In the genomic region with DNA sequence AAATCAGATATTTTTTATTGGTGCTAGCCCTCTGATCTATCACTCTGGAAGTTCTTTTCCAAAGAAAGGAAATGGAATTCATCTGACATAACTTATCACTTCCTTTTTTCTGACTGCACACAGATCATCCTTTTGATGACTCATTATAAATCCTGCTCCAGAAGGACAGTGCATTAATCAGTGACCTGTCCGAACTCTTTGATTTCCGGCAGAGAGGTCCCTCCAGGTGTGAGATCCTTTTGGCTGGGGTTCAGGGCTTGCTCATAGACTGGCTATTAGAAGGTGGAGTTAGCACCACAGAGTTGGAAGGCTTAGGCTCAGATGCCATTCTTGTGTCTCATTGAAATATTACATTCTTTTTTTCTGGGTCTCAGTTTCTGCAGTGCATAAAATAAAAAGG, we compare ENCODE assay signal across 13 cellular contexts.
DNase-seq lines count a peak whose midpoint lies in the region; ATAC-seq, FAIRE-seq and TF ChIP-seq lines count a peak whose summit lies in the region.
"Had no signal": no experiment of that assay in that cellular context is flagged by ENCODE, and none has a peak within 500 bp of the region (broad histone marks: within the 10 kb centered on the region; RNA-seq: fewer than 3 reads in every experiment).

No MANE protein-coding gene starts in this region.

- H3K4me1 Mint-ChIP-seq in HFFc6 (ENCODE audit: low read depth): peaks cover 77% of the 10 kb centered on the region
- peaks cover 16% of the 10 kb centered on the region for H3K4me1 Mint-ChIP-seq in T-helper 2 cell treated with Interferon-gamma antibody and Interleukin-4, amounts not matched to agents 5 μg/mL and 100 μg/mL, for 36 hours (ENCODE audit: low read depth)

- TF ChIP-seq CTCF in A549 (IDR thresholded peaks at IDR 0.05) (no peak), HFFc6 (IDR thresholded peaks at IDR 0.05) (no peak), foreskin fibroblast (IDR thresholded peaks at IDR 0.05; ENCODE audit: low read depth, low read length) (no peak)

- POLR2A ChIA-PET in A549 (lab: Yijun Ruan, JAX): interaction anchor here (0.5 to 1.2 kb wide), 3 partner anchors 322 to 328 kb away, joined by 4 to 15 read pairs (median 4); a partner anchor contains a TSS

- H3K4me3 ChIP-seq in A549 (no peak overlapping the region), foreskin fibroblast (ENCODE audit: low read depth in 1 of 2, low read length in 2 of 2) (no peak overlapping the region)
- H3K4me3 ChIP-seq: left ventricle myocardium inferior had no signal

- peak; percentile 76 to 94 for DNase-seq in A549 (ENCODE audit: low read depth in 1 of 2, low spot score in 1 of 2)
- peak; percentile 58 for DNase-seq in HFFc6
- DNase-seq in T1000 (lab: John Stamatoyannopoulos, UW): peak; percentile 20
- peak; percentile 89 to 90 for DNase-seq in foreskin fibroblast
- no peak for DNase-seq in KBM-7
- no peak for DNase-seq in T-helper 2 cell treated with Interferon-gamma antibody and Interleukin-4, amounts not matched to agents 5 μg/mL and 100 μg/mL, for 36 hours (ENCODE audit: low spot score)
- no peak for DNase-seq in cortex of kidney (lab: John Stamatoyannopoulos, UW)
- no peak for DNase-seq in germinal center (ENCODE audit: low spot score)
- DNase-seq: activated B cell treated with CpG ODN at 0.5 μM for 24 hours; activated T-cell treated with anti-CD3 and anti-CD28 coated beads, Interleukin-2, amount 50 U/mL, for 4 hours; left ventricle myocardium inferior; NCI-H2171 had no signal

- in situ Hi-C loops in KBM-7 (cut with MboI; ENCODE audit: low pct_unique_long_range_greater_than_20kb, low sequenced_read_pairs): no loop called here

- no peak for TF ChIP-seq POLR2A in A549 (IDR thresholded peaks at IDR 0.05; ENCODE audit: low read length)

- peak overlapping the region; percentile 40; the same call in 1 of the 2 replicates for H3K4me3 Mint-ChIP-seq in HFFc6
- no peak overlapping the region for H3K4me3 Mint-ChIP-seq in T-helper 2 cell treated with Interferon-gamma antibody and Interleukin-4, amounts not matched to agents 5 μg/mL and 100 μg/mL, for 36 hours
- H3K4me3 Mint-ChIP-seq: activated B cell treated with CpG ODN at 0.5 μM for 24 hours; activated T-cell treated with anti-CD3 and anti-CD28 coated beads, Interleukin-2, amount 50 U/mL, for 4 hours had no signal

- 0% methylated on average over 2 of the region's 2 CpGs for WGBS in A549 (ENCODE audit: missing lambda C conversion rate)

- peak; percentile 74; a peak in 5 of 6 replicates for ATAC-seq in A549
- ATAC-seq: activated T-cell treated with anti-CD3 and anti-CD28 coated beads, Interleukin-2, amount 50 U/mL, for 4 hours had no signal

- H3K27ac ChIP-seq in A549: peak overlapping the region; percentile 93 to 100
- H3K27ac ChIP-seq: KMS-11, left ventricle myocardium inferior had no signal

- H3K4me2 ChIP-seq in A549: peak overlapping the region; percentile 48
- H3K4me2 ChIP-seq: KMS-11 had no signal

- peak; percentile 43 for FAIRE-seq in A549 (lab: Jason Lieb, UNC)

- H3K27ac Mint-ChIP-seq in HFFc6: peak overlapping the region; percentile 67
- no peak overlapping the region for H3K27ac Mint-ChIP-seq in T-helper 2 cell treated with Interferon-gamma antibody and Interleukin-4, amounts not matched to agents 5 μg/mL and 100 μg/mL, for 36 hours
- H3K27ac Mint-ChIP-seq: activated B cell treated with CpG ODN at 0.5 μM for 24 hours had no signal

- H3K9me3 ChIP-seq in A549: no peaks in the 10 kb centered on the region
- H3K9me3 ChIP-seq: left ventricle myocardium inferior had no signal

- peaks cover 2% of the 10 kb centered on the region; the same call in 1 of the 2 replicates for H3K27me3 Mint-ChIP-seq in HFFc6 (ENCODE audit: insufficient read depth)
- no peaks in the 10 kb centered on the region for H3K27me3 Mint-ChIP-seq in T-helper 2 cell treated with Interferon-gamma antibody and Interleukin-4, amounts not matched to agents 5 μg/mL and 100 μg/mL, for 36 hours (ENCODE audit: low read depth)
- H3K27me3 Mint-ChIP-seq: activated B cell treated with CpG ODN at 0.5 μM for 24 hours had no signal

- CTCF ChIA-PET in A549 (lab: Yijun Ruan, JAX): interaction anchor here (0.7 kb wide), 1 partner anchor 325 kb away, joined by 4 read pairs; no protein-coding TSS in a partner anchor

- peak; percentile 39 to 72 for TF ChIP-seq RAD21 in A549 (conservative IDR thresholded peaks at IDR 0.05 in 1 of 2, IDR thresholded peaks at IDR 0.05 in 1 of 2)

- H3K4me1 ChIP-seq in A549: peaks cover 100% of the 10 kb centered on the region

- peak; percentile 89 to 95; a peak in 4 of 5 replicates for TF ChIP-seq EP300 in A549 (IDR thresholded peaks at IDR 0.05)

- no peaks in the 10 kb centered on the region for H3K9me3 Mint-ChIP-seq in HFFc6
- H3K9me3 Mint-ChIP-seq in T-helper 2 cell treated with Interferon-gamma antibody and Interleukin-4, amounts not matched to agents 5 μg/mL and 100 μg/mL, for 36 hours: no peaks in the 10 kb centered on the region
- H3K9me3 Mint-ChIP-seq: activated B cell treated with CpG ODN at 0.5 μM for 24 hours; activated T-cell treated with anti-CD3 and anti-CD28 coated beads, Interleukin-2, amount 50 U/mL, for 4 hours had no signal

- no peaks in the 10 kb centered on the region for H3K36me3 Mint-ChIP-seq in HFFc6 (ENCODE audit: low read depth)
- H3K36me3 Mint-ChIP-seq in T-helper 2 cell treated with Interferon-gamma antibody and Interleukin-4, amounts not matched to agents 5 μg/mL and 100 μg/mL, for 36 hours (ENCODE audit: low read depth): peaks cover 1% of the 10 kb centered on the region

TF ChIP-seq in A549, 52 proteins besides CTCF, POLR2A, EP300 and RAD21:
- TF ChIP-seq FOSL2 (IDR thresholded peaks at IDR 0.05): peak; percentile 95
- peak; percentile 97 for TF ChIP-seq FOSL2 (CRISPR knock-in tag; IDR thresholded peaks at IDR 0.05)
- TF ChIP-seq, protein P1, sequence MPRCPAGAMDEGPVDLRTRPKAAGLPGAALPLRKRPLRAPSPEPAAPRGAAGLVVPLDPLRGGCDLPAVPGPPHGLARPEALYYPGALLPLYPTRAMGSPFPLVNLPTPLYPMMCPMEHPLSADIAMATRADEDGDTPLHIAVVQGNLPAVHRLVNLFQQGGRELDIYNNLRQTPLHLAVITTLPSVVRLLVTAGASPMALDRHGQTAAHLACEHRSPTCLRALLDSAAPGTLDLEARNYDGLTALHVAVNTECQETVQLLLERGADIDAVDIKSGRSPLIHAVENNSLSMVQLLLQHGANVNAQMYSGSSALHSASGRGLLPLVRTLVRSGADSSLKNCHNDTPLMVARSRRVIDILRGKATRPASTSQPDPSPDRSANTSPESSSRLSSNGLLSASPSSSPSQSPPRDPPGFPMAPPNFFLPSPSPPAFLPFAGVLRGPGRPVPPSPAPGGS (IDR thresholded peaks at IDR 0.05): peak; percentile 80; the same call in 2 of the 3 replicates
- TF ChIP-seq MAFK (IDR thresholded peaks at IDR 0.05; ENCODE audit: partially characterized antibody): peak; percentile 96
- TF ChIP-seq HEYL (CRISPR knock-in tag; IDR thresholded peaks at IDR 0.05): no peak
- peak; percentile 97 for TF ChIP-seq JUNB (IDR thresholded peaks at IDR 0.05)
- no peak for TF ChIP-seq CBX2 (IDR thresholded peaks at IDR 0.05; ENCODE audit: borderline replicate concordance, low read depth)
- TF ChIP-seq HOXB5 (CRISPR knock-in tag; IDR thresholded peaks at IDR 0.05): peak; percentile 89
- TF ChIP-seq, protein P2, sequence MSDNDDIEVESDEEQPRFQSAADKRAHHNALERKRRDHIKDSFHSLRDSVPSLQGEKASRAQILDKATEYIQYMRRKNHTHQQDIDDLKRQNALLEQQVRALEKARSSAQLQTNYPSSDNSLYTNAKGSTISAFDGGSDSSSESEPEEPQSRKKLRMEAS (IDR thresholded peaks at IDR 0.05): peak; percentile 72
- TF ChIP-seq CEBPB (IDR thresholded peaks at IDR 0.05): peak in 1 of 2 experiments; percentile 67; a peak in 1 of 4 replicates
- peak; percentile 66 for TF ChIP-seq SMC3 (IDR thresholded peaks at IDR 0.05)
- TF ChIP-seq FOSB (CRISPR knock-in tag; IDR thresholded peaks at IDR 0.05): no peak
- TF ChIP-seq, protein P3, sequence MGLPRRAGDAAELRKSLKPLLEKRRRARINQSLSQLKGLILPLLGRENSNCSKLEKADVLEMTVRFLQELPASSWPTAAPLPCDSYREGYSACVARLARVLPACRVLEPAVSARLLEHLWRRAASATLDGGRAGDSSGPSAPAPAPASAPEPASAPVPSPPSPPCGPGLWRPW (IDR thresholded peaks at IDR 0.05): no peak
- peak; percentile 94; the same call in 1 of the 2 replicates for TF ChIP-seq GATA3 (IDR thresholded peaks at IDR 0.05; ENCODE audit: borderline replicate concordance)
- peak; percentile 93 to 95 for TF ChIP-seq JUN (IDR thresholded peaks at IDR 0.05)

Comparison
In these comparisons a context has a peak if more than half of its experiments do, and no peak if none do; other contexts are left out.
1. DNase-seq: peak in A549 (2 of 2), HFFc6 (single experiment), T1000 (single experiment) and foreskin fibroblast (2 of 2); none in KBM-7 (single experiment), T-helper 2 cell treated with Interferon-gamma antibody and Interleukin-4, amounts not matched to agents 5 μg/mL and 100 μg/mL, for 36 hours (single experiment), cortex of kidney (single experiment) and germinal center (single experiment).